10 cellular contexts compared by ENCODE assay signal in genomic region chr1:117370509-117370908, GRCh38. TPM values are rescaled to one million over a fixed set of nuclear protein-coding genes. Genes with fewer than 3 reads are reported as not detected.
A peak's percentile ranks its signal among the peaks of the same experiment; 100 is the strongest.
DNase-seq lines count a peak whose midpoint lies in the region; ATAC-seq and TF ChIP-seq lines count a peak whose summit lies in the region.
"Had no signal": no experiment of that assay in that cellular context is flagged by ENCODE, and none has a peak within 500 bp of the region (broad histone marks: within the 10 kb centered on the region; RNA-seq: fewer than 3 reads in every experiment).

No MANE protein-coding gene starts in this region.

- peaks cover 28% of the 10 kb centered on the region for H3K4me1 ChIP-seq in RWPE2 (ENCODE audit: insufficient read depth, poor library complexity, severe bottlenecking)
- no peaks in the 10 kb centered on the region for H3K4me1 ChIP-seq in parathyroid adenoma
- H3K4me1 ChIP-seq in trophoblast cell (ENCODE audit: control insufficient read depth in 1 of 2, insufficient read depth in 2 of 2, low read length in 2 of 2): peaks cover 0 to 6% of the 10 kb centered on the region in 2 experiments

- H2AFZ ChIP-seq in parathyroid adenoma (no peak overlapping the region), trophoblast cell (ENCODE audit: insufficient read depth, low read length, poor library complexity) (no peak overlapping the region)

- H4K8ac ChIP-seq in trophoblast cell (ENCODE audit: low read depth, low read length): no peak overlapping the region

- H3K4me2 ChIP-seq in parathyroid adenoma (ENCODE audit: low read length) (peak overlapping the region; percentile 75), trophoblast cell (ENCODE audit: low read length) (no peak overlapping the region)

- peaks cover 17% of the 10 kb centered on the region for H3K79me1 ChIP-seq in trophoblast cell (ENCODE audit: low read length)

- ATAC-seq in RWPE2 (ENCODE audit: low read depth) (no peak), HG03439 (IDR thresholded peaks at IDR 0.05; ENCODE audit: unreplicated experiment) (no peak), HG03571 (IDR thresholded peaks at IDR 0.05; ENCODE audit: unreplicated experiment) (no peak)

- no peak overlapping the region for H3K18ac ChIP-seq in trophoblast cell (ENCODE audit: low read length)

- H2BK5ac ChIP-seq in trophoblast cell (ENCODE audit: low read depth, low read length, poor library complexity): no peak overlapping the region

- H2BK120ac ChIP-seq in trophoblast cell (ENCODE audit: insufficient read depth, low read length, poor library complexity): no peak overlapping the region

- H3K27me3 ChIP-seq in RWPE2 (ENCODE audit: insufficient read depth, poor library complexity, severe bottlenecking) (no peaks in the 10 kb centered on the region), parathyroid adenoma (ENCODE audit: control insufficient read depth, insufficient read depth, low read length) (no peaks in the 10 kb centered on the region), trophoblast cell (ENCODE audit: insufficient read depth, low read length) (no peaks in the 10 kb centered on the region)

- H4K12ac ChIP-seq in trophoblast cell (ENCODE audit: low read depth, low read length): no peak overlapping the region

- H3K9me3 ChIP-seq in RWPE2 (ENCODE audit: severe bottlenecking) (no peaks in the 10 kb centered on the region), parathyroid adenoma (ENCODE audit: control insufficient read depth, low read length) (no peaks in the 10 kb centered on the region), trophoblast cell (ENCODE audit: insufficient read depth, low read depth, low read length) (no peaks in the 10 kb centered on the region)

- H2AK5ac ChIP-seq in trophoblast cell (ENCODE audit: low read length): no peak overlapping the region

- H3K4me3 ChIP-seq in GM12864 (ENCODE audit: low read depth, low read length) (peak overlapping the region; percentile 59; the same call in 1 of the 2 replicates), RWPE2 (ENCODE audit: severe bottlenecking) (peak overlapping the region; percentile 92), epithelial cell of esophagus (ENCODE audit: low read length) (peak overlapping the region; percentile 75), parathyroid adenoma (ENCODE audit: low read depth, low read length) (no peak overlapping the region), trophoblast cell (ENCODE audit: low read depth, low read length) (no peak overlapping the region)

- H3K27ac ChIP-seq in RWPE2 (ENCODE audit: poor library complexity, severe bottlenecking) (no peak overlapping the region), parathyroid adenoma (no peak overlapping the region), trophoblast cell (ENCODE audit: low read depth, low read length) (no peak overlapping the region)

- TF ChIP-seq CTCF in GM12864 (IDR thresholded peaks at IDR 0.05; ENCODE audit: low read depth, low read length, missing control alignments): no peak
- no peak for TF ChIP-seq CTCF in RWPE2 (IDR thresholded peaks at IDR 0.05; ENCODE audit: poor library complexity, severe bottlenecking)
- no peak for TF ChIP-seq CTCF in epithelial cell of esophagus (IDR thresholded peaks at IDR 0.05; ENCODE audit: insufficient read depth, low read depth, low read length, missing control alignments)
- TF ChIP-seq CTCF in parathyroid adenoma (IDR thresholded peaks at IDR 0.05): no peak

- H3K36me3 ChIP-seq in RWPE2 (ENCODE audit: low read depth): no peaks in the 10 kb centered on the region
- H3K36me3 ChIP-seq in parathyroid adenoma (ENCODE audit: control insufficient read depth, insufficient read depth, low read length): no peaks in the 10 kb centered on the region
- H3K36me3 ChIP-seq in trophoblast cell (ENCODE audit: control insufficient read depth in 1 of 2, insufficient read depth in 2 of 2, low read length in 2 of 2): no peaks in the 10 kb centered on the region

- H3K4ac ChIP-seq in trophoblast cell (ENCODE audit: low read depth, low read length): no peak overlapping the region

- no peak overlapping the region for H4K91ac ChIP-seq in trophoblast cell (ENCODE audit: low read depth, low read length)

- no peak overlapping the region for H2BK12ac ChIP-seq in trophoblast cell (ENCODE audit: low read length)

- no peak overlapping the region for H3K9ac ChIP-seq in parathyroid adenoma
- H3K9ac ChIP-seq in trophoblast cell (ENCODE audit: low read length): no peak overlapping the region

- peaks cover 6% of the 10 kb centered on the region for H3K79me2 ChIP-seq in parathyroid adenoma
- peaks cover 15% of the 10 kb centered on the region for H3K79me2 ChIP-seq in trophoblast cell (ENCODE audit: control insufficient read depth, insufficient read depth, low read length, poor library complexity)

- H3K23ac ChIP-seq in trophoblast cell (ENCODE audit: low read length): no peak overlapping the region

- H3K14ac ChIP-seq in trophoblast cell (ENCODE audit: low read length): no peak overlapping the region

- no peak for DNase-seq in GM12864 (ENCODE audit: low read depth)
- no peak for DNase-seq in RWPE2 (ENCODE audit: low spot score)
- no peak for DNase-seq in epithelial cell of esophagus (ENCODE audit: low read depth)
- DNase-seq in trophoblast cell: no peak
- DNase-seq in NCI-H345 treated with DMSO at 0.1 percent for 48 hours (lab: John Stamatoyannopoulos, UW; ENCODE audit: unreplicated experiment): no peak
- DNase-seq: islet precursor cell, SHP77 had no signal

RNA-seq across cellular contexts. Expression of gene MAN1A2, which starts 3.3 kb away (rescaled TPM):
- polyA plus RNA-seq in trophoblast cell (2013): 145 and 152 TPM in 2 replicates

Comparison
In these comparisons a context has a peak if more than half of its experiments do, and no peak if none do; other contexts are left out.
1. H3K4me3 ChIP-seq: peak in GM12864 (single experiment), RWPE2 (single experiment) and epithelial cell of esophagus (single experiment); none in parathyroid adenoma (single experiment) and trophoblast cell (single experiment).